ENCODE assay signal across 21 cellular contexts in the genomic region with DNA sequence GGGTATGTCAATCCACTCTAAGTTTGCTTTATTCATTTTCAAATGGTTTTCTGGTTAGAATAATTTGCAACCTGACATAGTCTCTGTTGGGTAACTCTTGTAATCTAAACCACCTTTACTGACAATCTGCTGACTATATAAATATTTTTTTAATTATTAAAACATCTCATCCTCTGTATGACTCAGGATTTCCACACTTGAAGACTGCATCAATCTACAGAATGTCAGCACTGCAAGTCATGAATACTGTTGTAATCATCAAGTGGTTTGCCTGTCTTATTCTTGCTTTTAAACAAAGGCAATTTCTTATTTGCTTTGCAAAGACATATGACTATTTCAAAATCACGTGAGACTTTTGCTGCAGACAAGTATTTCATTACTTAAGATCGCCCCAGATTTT. TPM values are rescaled to one million over a fixed set of nuclear protein-coding genes. Genes with fewer than 3 reads are reported as not detected.
DNase-seq lines count a peak whose midpoint lies in the region; ATAC-seq and TF ChIP-seq lines count a peak whose summit lies in the region.
"Had no signal": no experiment of that assay in that cellular context is flagged by ENCODE, and none has a peak within 500 bp of the region (broad histone marks: within the 10 kb centered on the region; RNA-seq: fewer than 3 reads in every experiment).

No MANE protein-coding gene starts in this region.

- no peaks in the 10 kb centered on the region for H3K27me3 Mint-ChIP-seq in stimulated activated memory B cell treated with anti-CD40 and anti-IgM and Interleukin-4, amounts not matched to agents 10 μg/mL and 1 μg/mL and 100 μg/mL, for 72 hours
- H3K27me3 Mint-ChIP-seq: activated CD8-positive, alpha-beta T cell treated with anti-CD3 and anti-CD28 coated beads for 36 hours; dendritic cell treated with granulocyte-macrophage colony-stimulating factor and Interleukin-4, amounts not matched to agents 40 ng/mL and 50 ng/mL, for 4 days had no signal

- BruUV-seq in PC-3 (replicated peaks; lab: Mats Ljungman, UMichigan) = no TSS peak

- H3K9me2 ChIP-seq in PC-3 (replicated peaks; ENCODE audit: low read length) = no peaks in the 10 kb centered on the region

- no peak overlapping the region for H3K4me2 ChIP-seq in PC-3 (ENCODE audit: low read length)

- no peaks in the 10 kb centered on the region for H3K79me2 ChIP-seq in PC-3 (ENCODE audit: low read length)

- no peaks in the 10 kb centered on the region for H3K36me3 Mint-ChIP-seq in stimulated activated memory B cell treated with anti-CD40 and anti-IgM and Interleukin-4, amounts not matched to agents 10 μg/mL and 1 μg/mL and 100 μg/mL, for 72 hours

- POLR2A ChIA-PET in PC-3 (lab: Charles Lee; ENCODE audit: unreplicated experiment) = no interaction called here

- no peaks in the 10 kb centered on the region for H3K9me3 Mint-ChIP-seq in stimulated activated memory B cell treated with anti-CD40 and anti-IgM and Interleukin-4, amounts not matched to agents 10 μg/mL and 1 μg/mL and 100 μg/mL, for 72 hours
- H3K9me3 Mint-ChIP-seq: activated CD8-positive, alpha-beta T cell treated with anti-CD3 and anti-CD28 coated beads for 36 hours; activated T-helper 1 cell treated with anti-CD3 and anti-CD28 coated beads, Interleukin-12 subunit alpha, Interleukin-12 subunit beta, Interleukin-2, Interleukin-4 antibody, amounts not matched to agents 30 ng/mL and 10 ng/mL and 1 ng/mL, durations not matched to agents 14 hours and 24 hours and 36 hours; dendritic cell treated with granulocyte-macrophage colony-stimulating factor and Interleukin-4, amounts not matched to agents 40 ng/mL and 50 ng/mL, for 4 days had no signal

- no peaks in the 10 kb centered on the region for H3K9me3 ChIP-seq in PC-3 (ENCODE audit: low read length)
- H3K9me3 ChIP-seq: BE2C, left ventricle myocardium inferior had no signal

- peaks cover 28% of the 10 kb centered on the region for H3K4me1 ChIP-seq in PC-3 (ENCODE audit: insufficient read depth, low read length)
- H3K4me1 ChIP-seq: BE2C, left ventricle myocardium inferior had no signal

- peak; percentile 84 for DNase-seq in EH (ENCODE audit: low read depth)
- DNase-seq in PC-3 = peak; percentile 32
- peak; percentile 94 for DNase-seq in epithelial cell of esophagus (ENCODE audit: low read depth)
- peak; percentile 36 for DNase-seq in myocyte (ENCODE audit: low read depth)
- DNase-seq in NCI-H146 (lab: John Stamatoyannopoulos, UW) = no peak
- no peak for DNase-seq in SW480 (ENCODE audit: low spot score)
- DNase-seq in NCI-H2029 (lab: John Stamatoyannopoulos, UW) = no peak
- DNase-seq: activated CD8-positive, alpha-beta T cell treated with anti-CD3 and anti-CD28 coated beads for 36 hours; amygdala; BE2C; erythroblast; left ventricle myocardium inferior; NCI-H1694; NCI-H774; posterior cingulate gyrus; stimulated activated CD4-positive, alpha-beta T cell treated with anti-CD3 and anti-CD28 coated beads, Interleukin-15, amount 100 ng/mL, for 24 hours had no signal

- no peaks in the 10 kb centered on the region for H3F3A ChIP-seq in PC-3 (ENCODE audit: low read length, unreplicated experiment)

- H3K9ac ChIP-seq in PC-3 (ENCODE audit: low read length) = no peak overlapping the region

- no peak overlapping the region for H3K4me3 Mint-ChIP-seq in stimulated activated memory B cell treated with anti-CD40 and anti-IgM and Interleukin-4, amounts not matched to agents 10 μg/mL and 1 μg/mL and 100 μg/mL, for 72 hours
- H3K4me3 Mint-ChIP-seq: activated CD8-positive, alpha-beta T cell treated with anti-CD3 and anti-CD28 coated beads for 36 hours; activated T-helper 1 cell treated with anti-CD3 and anti-CD28 coated beads, Interleukin-12 subunit alpha, Interleukin-12 subunit beta, Interleukin-2, Interleukin-4 antibody, amounts not matched to agents 30 ng/mL and 10 ng/mL and 1 ng/mL, durations not matched to agents 14 hours and 24 hours and 36 hours; dendritic cell treated with granulocyte-macrophage colony-stimulating factor and Interleukin-4, amounts not matched to agents 40 ng/mL and 50 ng/mL, for 4 days had no signal

- H3K4me3 ChIP-seq in PC-3 (ENCODE audit: low read length) (no peak overlapping the region), epithelial cell of esophagus (ENCODE audit: low read length) (no peak overlapping the region)
- H3K4me3 ChIP-seq: left ventricle myocardium inferior had no signal

- TF ChIP-seq CTCF in PC-3 (conservative IDR thresholded peaks at IDR 0.05; ENCODE audit: low read depth, low read length) = no peak
- TF ChIP-seq CTCF in epithelial cell of esophagus (IDR thresholded peaks at IDR 0.05; ENCODE audit: insufficient read depth, low read depth, low read length, missing control alignments) = no peak

- no peaks in the 10 kb centered on the region for H3K27me3 ChIP-seq in PC-3 (ENCODE audit: low read length)

- CTCF ChIA-PET in PC-3 (lab: Charles Lee) = no interaction called here

- no peak overlapping the region for H3K27ac ChIP-seq in PC-3 (ENCODE audit: low read length)
- H3K27ac ChIP-seq: left ventricle myocardium inferior, VCaP had no signal

- H3K27ac Mint-ChIP-seq in stimulated activated memory B cell treated with anti-CD40 and anti-IgM and Interleukin-4, amounts not matched to agents 10 μg/mL and 1 μg/mL and 100 μg/mL, for 72 hours = no peak overlapping the region
- H3K27ac Mint-ChIP-seq: activated CD8-positive, alpha-beta T cell treated with anti-CD3 and anti-CD28 coated beads for 36 hours; activated T-helper 1 cell treated with anti-CD3 and anti-CD28 coated beads, Interleukin-12 subunit alpha, Interleukin-12 subunit beta, Interleukin-2, Interleukin-4 antibody, amounts not matched to agents 30 ng/mL and 10 ng/mL and 1 ng/mL, durations not matched to agents 14 hours and 24 hours and 36 hours; dendritic cell treated with granulocyte-macrophage colony-stimulating factor and Interleukin-4, amounts not matched to agents 40 ng/mL and 50 ng/mL, for 4 days had no signal

- H3K4me1 Mint-ChIP-seq in stimulated activated memory B cell treated with anti-CD40 and anti-IgM and Interleukin-4, amounts not matched to agents 10 μg/mL and 1 μg/mL and 100 μg/mL, for 72 hours = no peaks in the 10 kb centered on the region

- no peaks in the 10 kb centered on the region for H4K20me1 ChIP-seq in PC-3 (ENCODE audit: low read length)

- H3K36me3 ChIP-seq in PC-3 (ENCODE audit: low read depth, low read length) = no peaks in the 10 kb centered on the region
- H3K36me3 ChIP-seq: BE2C, left ventricle myocardium inferior had no signal

- H2AFZ ChIP-seq in PC-3 (ENCODE audit: low read length) = no peak overlapping the region

- intact Hi-C loops in PC-3 (cut with micrococcal nuclease) = no loop called here

- no peak for ATAC-seq in PC-3
- ATAC-seq in stimulated activated memory B cell treated with anti-CD40 and anti-IgM and Interleukin-4, amounts not matched to agents 10 μg/mL and 1 μg/mL and 100 μg/mL, for 72 hours = no peak
- ATAC-seq: activated CD8-positive, alpha-beta T cell treated with anti-CD3 and anti-CD28 coated beads for 36 hours; Panc1 had no signal

RNA-seq across cellular contexts. Expression of a gene that starts 42.1 kb away (rescaled TPM):
- total RNA-seq in PC-3 (2014; rRNA removed) = 1.3 and 1.8 TPM in 2 replicates
- 63.1 and 69.8 TPM in 2 replicates for total RNA-seq in myocyte
- polyA plus RNA-seq in myocyte (2012) = 44.8 TPM
- total RNA-seq: activated CD8-positive, alpha-beta T cell treated with anti-CD3 and anti-CD28 coated beads for 36 hours; activated T-helper 1 cell treated with anti-CD3 and anti-CD28 coated beads, Interleukin-12 subunit alpha, Interleukin-12 subunit beta, Interleukin-2, Interleukin-4 antibody, amounts not matched to agents 30 ng/mL and 10 ng/mL and 1 ng/mL, durations not matched to agents 14 hours and 24 hours and 36 hours had no signal

Comparison
In these comparisons a context has a peak if more than half of its experiments do, and no peak if none do; other contexts are left out.
1. DNase-seq: peak in EH (single experiment), PC-3 (single experiment), epithelial cell of esophagus (single experiment) and myocyte (single experiment); none in NCI-H146 (single experiment), SW480 (single experiment) and NCI-H2029 (single experiment).
2. RNA of a gene that starts 42.1 kb away (total RNA-seq): 63.1 to 69.8 TPM in myocyte; 1.3 to 1.8 TPM in PC-3; every median in the first group is over 10 times any median in the second.